ENCODE assay signal across 10 cellular contexts in genomic region chr19:1704339-1704738, GRCh38. TPM values are rescaled to one million over a fixed set of nuclear protein-coding genes. Genes with fewer than 3 reads are reported as not detected.
"Had no signal": no experiment of that assay in that cellular context is flagged by ENCODE, and none has a peak within 500 bp of the region (broad histone marks: within the 10 kb centered on the region; RNA-seq: fewer than 3 reads in every experiment).

No MANE protein-coding gene starts in this region.

- H3K27ac ChIP-seq: HL-60 had no signal

- H3K4me2 ChIP-seq: GM23338 had no signal

- H3K4me3 ChIP-seq: GM23338 had no signal

- FAIRE-seq: H1, H54, HepG2 had no signal

- ATAC-seq: GM23338, HepG2 had no signal

- H3K9me3 Mint-ChIP-seq: H9 had no signal

- DNase-seq: H9, HCEC 1CT, HFFc6, KBM-7 had no signal

- H3K4me3 Mint-ChIP-seq: GM23338, H9, HFFc6 had no signal

- H2AFZ ChIP-seq: GM23338 had no signal

- H3K27ac Mint-ChIP-seq: GM23338, H9, HFFc6 had no signal

RNA-seq across cellular contexts. Expression of gene ONECUT3, which starts 49.0 kb away (rescaled TPM):
- total RNA-seq: GM23338, H1, HepG2, HFFc6, HT1080 had no signal
- polyA plus RNA-seq: GM23338, H1 had no signal
